3 cellular contexts compared by ENCODE assay signal in genomic region chr6:56527934-56528333, GRCh38.
TF ChIP-seq lines count a peak whose summit lies in the region.

No MANE protein-coding gene starts in this region.

TF ChIP-seq in SK-N-SH, 30 proteins besides CTCF, POLR2A, EP300 and RAD21:
- TF ChIP-seq RCOR1 (IDR thresholded peaks at IDR 0.05; ENCODE audit: low read length), result no peak
- no peak for TF ChIP-seq YY1 (IDR thresholded peaks at IDR 0.05; ENCODE audit: low read depth)
- TF ChIP-seq, protein P1, sequence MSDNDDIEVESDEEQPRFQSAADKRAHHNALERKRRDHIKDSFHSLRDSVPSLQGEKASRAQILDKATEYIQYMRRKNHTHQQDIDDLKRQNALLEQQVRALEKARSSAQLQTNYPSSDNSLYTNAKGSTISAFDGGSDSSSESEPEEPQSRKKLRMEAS (IDR thresholded peaks at IDR 0.05; ENCODE audit: low read depth), result no peak
- TF ChIP-seq GABPA (IDR thresholded peaks at IDR 0.05; ENCODE audit: low read depth), result no peak
- no peak for TF ChIP-seq JUND (IDR thresholded peaks at IDR 0.05)

TF ChIP-seq in SK-N-SH treated with all-trans-retinoic acid at 6 μM for 48 hours, 23 proteins besides CTCF, POLR2A, EP300 and RAD21:
- TF ChIP-seq RARB (CRISPR knock-in tag; IDR thresholded peaks at IDR 0.05) (no peak), PATZ1 (CRISPR knock-in tag; IDR thresholded peaks at IDR 0.05; ENCODE audit: borderline replicate concordance) (no peak), ARNTL (CRISPR knock-in tag; IDR thresholded peaks at IDR 0.05; ENCODE audit: borderline replicate concordance, low read depth) (no peak), OSR1 (CRISPR knock-in tag; IDR thresholded peaks at IDR 0.05) (no peak), ZFP3 (CRISPR knock-in tag; IDR thresholded peaks at IDR 0.05) (no peak), ESRRG (CRISPR knock-in tag; IDR thresholded peaks at IDR 0.05) (no peak), ZFP30 (CRISPR knock-in tag; IDR thresholded peaks at IDR 0.05) (no peak), BACH2 (CRISPR knock-in tag; IDR thresholded peaks at IDR 0.05; ENCODE audit: borderline replicate concordance) (no peak), GLIS3 (CRISPR knock-in tag; IDR thresholded peaks at IDR 0.05) (no peak), POU6F1 (CRISPR knock-in tag; IDR thresholded peaks at IDR 0.05; ENCODE audit: borderline replicate concordance, low read depth) (no peak), ZNF70 (CRISPR knock-in tag; IDR thresholded peaks at IDR 0.05) (no peak), ISL1 (CRISPR knock-in tag; IDR thresholded peaks at IDR 0.05) (no peak), ZNF565 (CRISPR knock-in tag; conservative IDR thresholded peaks at IDR 0.05; ENCODE audit: low read depth) (no peak)
- TF ChIP-seq, protein P2, sequence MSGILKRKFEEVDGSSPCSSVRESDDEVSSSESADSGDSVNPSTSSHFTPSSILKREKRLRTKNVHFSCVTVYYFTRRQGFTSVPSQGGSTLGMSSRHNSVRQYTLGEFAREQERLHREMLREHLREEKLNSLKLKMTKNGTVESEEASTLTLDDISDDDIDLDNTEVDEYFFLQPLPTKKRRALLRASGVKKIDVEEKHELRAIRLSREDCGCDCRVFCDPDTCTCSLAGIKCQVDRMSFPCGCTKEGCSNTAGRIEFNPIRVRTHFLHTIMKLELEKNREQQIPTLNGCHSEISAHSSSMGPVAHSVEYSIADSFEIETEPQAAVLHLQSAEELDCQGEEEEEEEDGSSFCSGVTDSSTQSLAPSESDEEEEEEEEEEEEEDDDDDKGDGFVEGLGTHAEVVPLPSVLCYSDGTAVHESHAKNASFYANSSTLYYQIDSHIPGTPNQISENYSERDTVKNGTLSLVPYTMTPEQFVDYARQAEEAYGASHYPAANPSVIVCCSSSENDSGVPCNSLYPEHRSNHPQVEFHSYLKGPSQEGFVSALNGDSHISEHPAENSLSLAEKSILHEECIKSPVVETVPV (CRISPR knock-in tag; IDR thresholded peaks at IDR 0.05), result no peak

TF ChIP-seq in endothelial cell of umbilical vein, 7 proteins besides CTCF, POLR2A, EP300 and RAD21:
- TF ChIP-seq JUN (IDR thresholded peaks at IDR 0.05; ENCODE audit: borderline replicate concordance, insufficient read depth, insufficient read length, low read depth), result no peak
- TF ChIP-seq, protein P1 (IDR thresholded peaks at IDR 0.05; ENCODE audit: insufficient read depth, insufficient read length), result no peak
- TF ChIP-seq FOS (IDR thresholded peaks at IDR 0.05; ENCODE audit: borderline replicate concordance, insufficient read depth, low read length), result no peak
- no peak for TF ChIP-seq GATA2 (IDR thresholded peaks at IDR 0.05; ENCODE audit: insufficient read depth, insufficient read length, low read depth, low read length)
- no peak for TF ChIP-seq MYC (IDR thresholded peaks at IDR 0.05; ENCODE audit: low read depth, low read length)
- TF ChIP-seq EZH2 (IDR thresholded peaks at IDR 0.05; ENCODE audit: borderline replicate concordance, low read depth, low read length, severe bottlenecking), result no peak
- no peak for TF ChIP-seq POLR2AphosphoS5 (IDR thresholded peaks at IDR 0.05; ENCODE audit: insufficient read depth, low read depth, low read length)
TF ChIP-seq in endothelial cell of umbilical vein: peak in this region for 0.
